In genomic region chr3:177358085-177358967, GRCh38 we compare ENCODE assay signal across 8 cellular contexts.
DNase-seq lines count a peak whose midpoint lies in the region; ATAC-seq and TF ChIP-seq lines count a peak whose summit lies in the region.

No MANE protein-coding gene starts in this region.

- TSS peak; percentile 91 for BruUV-seq in Caco-2 (replicated peaks; lab: Mats Ljungman, UMichigan)

- peak overlapping the region; percentile 93 for H2BK120ac ChIP-seq in trophoblast cell (ENCODE audit: insufficient read depth, low read length, poor library complexity)

- H3K9ac ChIP-seq in trophoblast cell (ENCODE audit: low read length) = no peak overlapping the region

- intact Hi-C loops in Caco-2 (cut with micrococcal nuclease; ENCODE audit: unreplicated experiment) (loop anchor here (1.0 to 2.0 kb wide), 6 partner anchors 13 to 308 kb away; no protein-coding TSS in a partner anchor), Right ventricle myocardium superior (cut with DNase I) (loop anchor here (2.0 to 10.0 kb wide), 2 partner anchors 64 to 162 kb away; partner anchors contain the start of gene TBL1XR1)

- peaks cover 22% of the 10 kb centered on the region for H3K36me3 Mint-ChIP-seq in Caco-2 (ENCODE audit: insufficient read depth, unreplicated experiment)
- no peaks in the 10 kb centered on the region for H3K36me3 Mint-ChIP-seq in activated naive CD8-positive, alpha-beta T cell

- H3K4me1 ChIP-seq in Caco-2 (peaks cover 39% of the 10 kb centered on the region), SJCRH30 (peaks cover 18% of the 10 kb centered on the region), trophoblast cell (ENCODE audit: control insufficient read depth in 1 of 2, insufficient read depth in 2 of 2, low read length in 2 of 2) (peaks cover 27 to 32% of the 10 kb centered on the region in 2 experiments)

- peak overlapping the region; percentile 32 for H3K4ac ChIP-seq in trophoblast cell (ENCODE audit: low read depth, low read length)

- H3K4me3 Mint-ChIP-seq in Caco-2 (ENCODE audit: unreplicated experiment) = peak overlapping the region; percentile 77
- H3K4me3 Mint-ChIP-seq in activated naive CD8-positive, alpha-beta T cell = peak overlapping the region; percentile 71

- no peaks in the 10 kb centered on the region for H3K36me3 ChIP-seq in Caco-2 (ENCODE audit: control insufficient read depth, insufficient read depth, low read length)
- H3K36me3 ChIP-seq in SJCRH30 = no peaks in the 10 kb centered on the region
- no peaks in the 10 kb centered on the region for H3K36me3 ChIP-seq in trophoblast cell (ENCODE audit: control insufficient read depth in 1 of 2, insufficient read depth in 2 of 2, low read length in 2 of 2)

- no peak overlapping the region for H4K12ac ChIP-seq in trophoblast cell (ENCODE audit: low read depth, low read length)

- H3K9me3 ChIP-seq in Caco-2 = no peaks in the 10 kb centered on the region
- no peaks in the 10 kb centered on the region for H3K9me3 ChIP-seq in SJCRH30 (replicated peaks)
- no peaks in the 10 kb centered on the region for H3K9me3 ChIP-seq in trophoblast cell (ENCODE audit: insufficient read depth, low read depth, low read length)

- H3K79me1 ChIP-seq in trophoblast cell (ENCODE audit: low read length) = peaks cover 30% of the 10 kb centered on the region

- DNase-seq in Caco-2 (peak; percentile 81 to 92), HK-2 (ENCODE audit: unreplicated experiment) (peak; percentile 98), SJCRH30 (peak; percentile 90 to 96), Right ventricle myocardium superior (peak; percentile 76), trophoblast cell (peak; percentile 87 to 95), NCI-H1048 (lab: John Stamatoyannopoulos, UW) (no peak)

- H3K4me2 ChIP-seq in trophoblast cell (ENCODE audit: low read length) = peak overlapping the region; percentile 68

- peak overlapping the region; percentile 75 for H3K14ac ChIP-seq in trophoblast cell (ENCODE audit: low read length)

- peak overlapping the region; percentile 71 for H2BK12ac ChIP-seq in trophoblast cell (ENCODE audit: low read length)

- H3K23ac ChIP-seq in trophoblast cell (ENCODE audit: low read length) = no peak overlapping the region

- peak overlapping the region; percentile 44 for H2AFZ ChIP-seq in trophoblast cell (ENCODE audit: insufficient read depth, low read length, poor library complexity)

- H3K27me3 Mint-ChIP-seq in Caco-2 (ENCODE audit: insufficient read depth, unreplicated experiment) = no peaks in the 10 kb centered on the region
- no peaks in the 10 kb centered on the region for H3K27me3 Mint-ChIP-seq in activated naive CD8-positive, alpha-beta T cell

- H3K18ac ChIP-seq in trophoblast cell (ENCODE audit: low read length) = peak overlapping the region; percentile 66

- no peak for TF ChIP-seq CTCF in Caco-2 (IDR thresholded peaks at IDR 0.05; ENCODE audit: insufficient read depth in 1 of 2, low read depth in 1 of 2, low read length in 1 of 2, severe bottlenecking in 1 of 2, unreplicated experiment in 1 of 2)

- POLR2A ChIA-PET in Caco-2 (lab: Charles Lee) = interaction anchor here (0.7 to 1.6 kb wide), 4 partner anchors 20 to 161 kb away, joined by 3 to 11 read pairs (median 4); partner anchors contain the start of gene TBL1XR1

- peak; percentile 14 for ATAC-seq in GM19468 (IDR thresholded peaks at IDR 0.05; ENCODE audit: extremely low read depth, unreplicated experiment)
- ATAC-seq in Right ventricle myocardium superior (ENCODE audit: poor library complexity) = peak; percentile 34

- no peak overlapping the region for H2AK5ac ChIP-seq in trophoblast cell (ENCODE audit: low read length)

- H3K4me3 ChIP-seq in Caco-2 (ENCODE audit: low read depth, low read length) (peak overlapping the region; percentile 39), SJCRH30 (peak overlapping the region; percentile 56), trophoblast cell (ENCODE audit: low read depth, low read length) (no peak overlapping the region)

- H3K27ac ChIP-seq in SJCRH30 (peak overlapping the region; percentile 98), trophoblast cell (ENCODE audit: low read depth, low read length) (peak overlapping the region; percentile 95)

- H4K91ac ChIP-seq in trophoblast cell (ENCODE audit: low read depth, low read length) = peak overlapping the region; percentile 92

- H3K27me3 ChIP-seq in Caco-2 (replicated peaks; ENCODE audit: control insufficient read depth, insufficient read depth, low read length) (no peaks in the 10 kb centered on the region), SJCRH30 (no peaks in the 10 kb centered on the region), trophoblast cell (ENCODE audit: insufficient read depth, low read length) (no peaks in the 10 kb centered on the region)

- peaks cover 7% of the 10 kb centered on the region for H3K9me3 Mint-ChIP-seq in Caco-2 (ENCODE audit: unreplicated experiment)
- no peaks in the 10 kb centered on the region for H3K9me3 Mint-ChIP-seq in activated naive CD8-positive, alpha-beta T cell (ENCODE audit: low read depth)

- H3K27ac Mint-ChIP-seq in Caco-2 (ENCODE audit: unreplicated experiment) = peak overlapping the region; percentile 89
- H3K27ac Mint-ChIP-seq in activated naive CD8-positive, alpha-beta T cell = peak overlapping the region; percentile 97

- H3K79me2 ChIP-seq in trophoblast cell (ENCODE audit: control insufficient read depth, insufficient read depth, low read length, poor library complexity) = peaks cover 2% of the 10 kb centered on the region

- H4K8ac ChIP-seq in trophoblast cell (ENCODE audit: low read depth, low read length) = peak overlapping the region; percentile 81

- CTCF ChIA-PET in Caco-2 (lab: Charles Lee) = interaction anchor here (0.9 to 1.3 kb wide), 2 partner anchors 20 to 161 kb away, joined by 4 to 7 read pairs; partner anchors contain the start of gene TBL1XR1

- no CpG with 5 or more reads among the region's 15 CpGs for WGBS in trophoblast cell (ENCODE audit: extremely low coverage, insufficient coverage, insufficient read length)

- peaks cover 45% of the 10 kb centered on the region for H3K4me1 Mint-ChIP-seq in Caco-2 (ENCODE audit: low read depth, unreplicated experiment)
- H3K4me1 Mint-ChIP-seq in activated naive CD8-positive, alpha-beta T cell (ENCODE audit: low read depth) = peaks cover 61% of the 10 kb centered on the region

- H2BK5ac ChIP-seq in trophoblast cell (ENCODE audit: low read depth, low read length, poor library complexity) = peak overlapping the region; percentile 96
